1 cellular context compared by ENCODE assay signal in the genomic region with DNA sequence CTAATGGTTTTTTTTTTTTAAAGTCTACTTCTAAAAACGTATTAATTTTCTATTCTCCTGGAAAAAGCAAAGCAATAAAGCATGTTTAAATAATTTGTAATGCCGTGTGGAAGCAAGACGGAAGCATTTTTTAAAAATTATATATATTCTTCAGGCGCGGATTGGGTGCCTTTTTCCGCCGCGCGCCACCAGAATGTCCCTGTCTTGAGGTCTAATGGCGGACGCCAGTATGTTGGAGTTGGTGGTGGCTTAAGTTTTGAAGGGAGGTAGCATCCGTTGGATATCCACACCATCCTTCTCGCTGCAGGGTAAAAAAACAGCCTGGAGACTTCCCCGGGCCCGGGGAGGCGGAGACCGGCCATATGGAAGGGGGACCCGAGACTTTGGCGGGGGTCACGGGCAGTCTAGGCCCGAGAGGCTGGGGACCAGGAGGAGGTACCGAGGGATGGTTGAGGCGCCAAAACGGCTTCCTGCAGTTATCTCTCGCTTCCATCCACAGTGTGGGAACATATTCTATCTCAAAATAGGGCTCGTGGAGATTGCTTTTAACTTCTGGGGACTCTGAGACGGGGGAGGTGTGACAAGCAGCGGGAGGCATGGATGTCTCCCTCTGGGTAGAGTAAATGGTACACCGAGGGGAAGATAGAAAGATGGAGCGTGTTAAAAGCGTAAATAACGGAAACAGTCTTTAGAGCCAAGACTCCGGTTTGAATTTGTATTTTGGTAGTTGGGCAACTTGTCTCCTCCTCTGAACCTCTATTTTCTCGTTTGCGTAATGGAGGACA.
A peak's percentile ranks its signal among the peaks of the same experiment; 100 is the strongest.
TF ChIP-seq lines count a peak whose summit lies in the region.

A gene (plus strand): TSS at position 196 of the 785 bp plus-strand sequence. CDS start 2,841 bp downstream, outside the sequence.

TF ChIP-seq in GM12878, 131 proteins besides CTCF, POLR2A, EP300 and RAD21 (continued from another document and continues in another):
- TF ChIP-seq RB1 (IDR thresholded peaks at IDR 0.05; ENCODE audit: borderline replicate concordance) = peak; percentile 86; the same call in 1 of the 2 replicates
- TF ChIP-seq, protein P1, sequence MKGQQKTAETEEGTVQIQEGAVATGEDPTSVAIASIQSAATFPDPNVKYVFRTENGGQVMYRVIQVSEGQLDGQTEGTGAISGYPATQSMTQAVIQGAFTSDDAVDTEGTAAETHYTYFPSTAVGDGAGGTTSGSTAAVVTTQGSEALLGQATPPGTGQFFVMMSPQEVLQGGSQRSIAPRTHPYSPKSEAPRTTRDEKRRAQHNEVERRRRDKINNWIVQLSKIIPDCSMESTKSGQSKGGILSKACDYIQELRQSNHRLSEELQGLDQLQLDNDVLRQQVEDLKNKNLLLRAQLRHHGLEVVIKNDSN (IDR thresholded peaks at IDR 0.05; ENCODE audit: borderline replicate concordance, extremely low read length, insufficient read depth, low read depth, low read length) = no peak
- peak; percentile 93 for TF ChIP-seq PAX8 (IDR thresholded peaks at IDR 0.05)
- TF ChIP-seq, protein P2, sequence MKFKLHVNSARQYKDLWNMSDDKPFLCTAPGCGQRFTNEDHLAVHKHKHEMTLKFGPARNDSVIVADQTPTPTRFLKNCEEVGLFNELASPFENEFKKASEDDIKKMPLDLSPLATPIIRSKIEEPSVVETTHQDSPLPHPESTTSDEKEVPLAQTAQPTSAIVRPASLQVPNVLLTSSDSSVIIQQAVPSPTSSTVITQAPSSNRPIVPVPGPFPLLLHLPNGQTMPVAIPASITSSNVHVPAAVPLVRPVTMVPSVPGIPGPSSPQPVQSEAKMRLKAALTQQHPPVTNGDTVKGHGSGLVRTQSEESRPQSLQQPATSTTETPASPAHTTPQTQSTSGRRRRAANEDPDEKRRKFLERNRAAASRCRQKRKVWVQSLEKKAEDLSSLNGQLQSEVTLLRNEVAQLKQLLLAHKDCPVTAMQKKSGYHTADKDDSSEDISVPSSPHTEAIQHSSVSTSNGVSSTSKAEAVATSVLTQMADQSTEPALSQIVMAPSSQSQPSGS (IDR thresholded peaks at IDR 0.05; ENCODE audit: low read length) = peak; percentile 47; the same call in 1 of the 2 replicates
- TF ChIP-seq, protein P3, sequence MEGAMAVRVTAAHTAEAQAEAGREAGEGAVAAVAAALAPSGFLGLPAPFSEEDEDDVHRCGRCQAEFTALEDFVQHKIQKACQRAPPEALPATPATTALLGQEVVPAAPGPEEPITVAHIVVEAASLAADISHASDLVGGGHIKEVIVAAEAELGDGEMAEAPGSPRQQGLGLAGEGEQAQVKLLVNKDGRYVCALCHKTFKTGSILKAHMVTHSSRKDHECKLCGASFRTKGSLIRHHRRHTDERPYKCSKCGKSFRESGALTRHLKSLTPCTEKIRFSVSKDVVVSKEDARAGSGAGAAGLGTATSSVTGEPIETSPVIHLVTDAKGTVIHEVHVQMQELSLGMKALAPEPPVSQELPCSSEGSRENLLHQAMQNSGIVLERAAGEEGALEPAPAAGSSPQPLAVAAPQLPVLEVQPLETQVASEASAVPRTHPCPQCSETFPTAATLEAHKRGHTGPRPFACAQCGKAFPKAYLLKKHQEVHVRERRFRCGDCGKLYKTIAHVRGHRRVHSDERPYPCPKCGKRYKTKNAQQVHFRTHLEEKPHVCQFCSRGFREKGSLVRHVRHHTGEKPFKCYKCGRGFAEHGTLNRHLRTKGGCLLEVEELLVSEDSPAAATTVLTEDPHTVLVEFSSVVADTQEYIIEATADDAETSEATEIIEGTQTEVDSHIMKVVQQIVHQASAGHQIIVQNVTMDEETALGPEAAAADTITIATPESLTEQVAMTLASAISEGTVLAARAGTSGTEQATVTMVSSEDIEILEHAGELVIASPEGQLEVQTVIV (IDR thresholded peaks at IDR 0.05; ENCODE audit: borderline replicate concordance, partially characterized antibody) = no peak
- TF ChIP-seq TBL1XR1 (IDR thresholded peaks at IDR 0.05; ENCODE audit: low read depth, low read length) = no peak
- TF ChIP-seq, protein P4, sequence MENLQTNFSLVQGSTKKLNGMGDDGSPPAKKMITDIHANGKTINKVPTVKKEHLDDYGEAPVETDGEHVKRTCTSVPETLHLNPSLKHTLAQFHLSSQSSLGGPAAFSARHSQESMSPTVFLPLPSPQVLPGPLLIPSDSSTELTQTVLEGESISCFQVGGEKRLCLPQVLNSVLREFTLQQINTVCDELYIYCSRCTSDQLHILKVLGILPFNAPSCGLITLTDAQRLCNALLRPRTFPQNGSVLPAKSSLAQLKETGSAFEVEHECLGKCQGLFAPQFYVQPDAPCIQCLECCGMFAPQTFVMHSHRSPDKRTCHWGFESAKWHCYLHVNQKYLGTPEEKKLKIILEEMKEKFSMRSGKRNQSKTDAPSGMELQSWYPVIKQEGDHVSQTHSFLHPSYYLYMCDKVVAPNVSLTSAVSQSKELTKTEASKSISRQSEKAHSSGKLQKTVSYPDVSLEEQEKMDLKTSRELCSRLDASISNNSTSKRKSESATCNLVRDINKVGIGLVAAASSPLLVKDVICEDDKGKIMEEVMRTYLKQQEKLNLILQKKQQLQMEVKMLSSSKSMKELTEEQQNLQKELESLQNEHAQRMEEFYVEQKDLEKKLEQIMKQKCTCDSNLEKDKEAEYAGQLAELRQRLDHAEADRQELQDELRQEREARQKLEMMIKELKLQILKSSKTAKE (IDR thresholded peaks at IDR 0.05; ENCODE audit: low read depth, poor library complexity, severe bottlenecking) = peak; percentile 79
- no peak for TF ChIP-seq ZNF622 (IDR thresholded peaks at IDR 0.05)
- TF ChIP-seq SRF (IDR thresholded peaks at IDR 0.05; ENCODE audit: low read depth in 2 of 2, low read length in 2 of 2) = no peak
- TF ChIP-seq, protein P5, sequence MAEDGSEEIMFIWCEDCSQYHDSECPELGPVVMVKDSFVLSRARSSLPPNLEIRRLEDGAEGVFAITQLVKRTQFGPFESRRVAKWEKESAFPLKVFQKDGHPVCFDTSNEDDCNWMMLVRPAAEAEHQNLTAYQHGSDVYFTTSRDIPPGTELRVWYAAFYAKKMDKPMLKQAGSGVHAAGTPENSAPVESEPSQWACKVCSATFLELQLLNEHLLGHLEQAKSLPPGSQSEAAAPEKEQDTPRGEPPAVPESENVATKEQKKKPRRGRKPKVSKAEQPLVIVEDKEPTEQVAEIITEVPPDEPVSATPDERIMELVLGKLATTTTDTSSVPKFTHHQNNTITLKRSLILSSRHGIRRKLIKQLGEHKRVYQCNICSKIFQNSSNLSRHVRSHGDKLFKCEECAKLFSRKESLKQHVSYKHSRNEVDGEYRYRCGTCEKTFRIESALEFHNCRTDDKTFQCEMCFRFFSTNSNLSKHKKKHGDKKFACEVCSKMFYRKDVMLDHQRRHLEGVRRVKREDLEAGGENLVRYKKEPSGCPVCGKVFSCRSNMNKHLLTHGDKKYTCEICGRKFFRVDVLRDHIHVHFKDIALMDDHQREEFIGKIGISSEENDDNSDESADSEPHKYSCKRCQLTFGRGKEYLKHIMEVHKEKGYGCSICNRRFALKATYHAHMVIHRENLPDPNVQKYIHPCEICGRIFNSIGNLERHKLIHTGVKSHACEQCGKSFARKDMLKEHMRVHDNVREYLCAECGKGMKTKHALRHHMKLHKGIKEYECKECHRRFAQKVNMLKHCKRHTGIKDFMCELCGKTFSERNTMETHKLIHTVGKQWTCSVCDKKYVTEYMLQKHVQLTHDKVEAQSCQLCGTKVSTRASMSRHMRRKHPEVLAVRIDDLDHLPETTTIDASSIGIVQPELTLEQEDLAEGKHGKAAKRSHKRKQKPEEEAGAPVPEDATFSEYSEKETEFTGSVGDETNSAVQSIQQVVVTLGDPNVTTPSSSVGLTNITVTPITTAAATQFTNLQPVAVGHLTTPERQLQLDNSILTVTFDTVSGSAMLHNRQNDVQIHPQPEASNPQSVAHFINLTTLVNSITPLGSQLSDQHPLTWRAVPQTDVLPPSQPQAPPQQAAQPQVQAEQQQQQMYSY (CRISPR knock-in tag; IDR thresholded peaks at IDR 0.05) = no peak
- TF ChIP-seq POU2F2 (IDR thresholded peaks at IDR 0.05; ENCODE audit: borderline replicate concordance, low read depth, low read length) = peak; percentile 79; the same call in 2 of the 3 replicates
- TF ChIP-seq SIN3A (IDR thresholded peaks at IDR 0.05; ENCODE audit: low read depth, low read length) = peak; percentile 76
- TF ChIP-seq, protein P6, sequence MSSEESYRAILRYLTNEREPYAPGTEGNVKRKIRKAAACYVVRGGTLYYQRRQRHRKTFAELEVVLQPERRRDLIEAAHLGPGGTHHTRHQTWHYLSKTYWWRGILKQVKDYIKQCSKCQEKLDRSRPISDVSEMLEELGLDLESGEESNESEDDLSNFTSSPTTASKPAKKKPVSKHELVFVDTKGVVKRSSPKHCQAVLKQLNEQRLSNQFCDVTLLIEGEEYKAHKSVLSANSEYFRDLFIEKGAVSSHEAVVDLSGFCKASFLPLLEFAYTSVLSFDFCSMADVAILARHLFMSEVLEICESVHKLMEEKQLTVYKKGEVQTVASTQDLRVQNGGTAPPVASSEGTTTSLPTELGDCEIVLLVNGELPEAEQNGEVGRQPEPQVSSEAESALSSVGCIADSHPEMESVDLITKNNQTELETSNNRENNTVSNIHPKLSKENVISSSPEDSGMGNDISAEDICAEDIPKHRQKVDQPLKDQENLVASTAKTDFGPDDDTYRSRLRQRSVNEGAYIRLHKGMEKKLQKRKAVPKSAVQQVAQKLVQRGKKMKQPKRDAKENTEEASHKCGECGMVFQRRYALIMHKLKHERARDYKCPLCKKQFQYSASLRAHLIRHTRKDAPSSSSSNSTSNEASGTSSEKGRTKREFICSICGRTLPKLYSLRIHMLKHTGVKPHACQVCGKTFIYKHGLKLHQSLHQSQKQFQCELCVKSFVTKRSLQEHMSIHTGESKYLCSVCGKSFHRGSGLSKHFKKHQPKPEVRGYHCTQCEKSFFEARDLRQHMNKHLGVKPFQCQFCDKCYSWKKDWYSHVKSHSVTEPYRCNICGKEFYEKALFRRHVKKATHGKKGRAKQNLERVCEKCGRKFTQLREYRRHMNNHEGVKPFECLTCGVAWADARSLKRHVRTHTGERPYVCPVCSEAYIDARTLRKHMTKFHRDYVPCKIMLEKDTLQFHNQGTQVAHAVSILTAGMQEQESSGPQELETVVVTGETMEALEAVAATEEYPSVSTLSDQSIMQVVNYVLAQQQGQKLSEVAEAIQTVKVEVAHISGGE (CRISPR knock-in tag; IDR thresholded peaks at IDR 0.05) = no peak
- TF ChIP-seq JUND (IDR thresholded peaks at IDR 0.05; ENCODE audit: low read depth, low read length) = no peak
- TF ChIP-seq BCL11A (IDR thresholded peaks at IDR 0.05; ENCODE audit: low read depth, low read length) = no peak
- TF ChIP-seq, protein P7, sequence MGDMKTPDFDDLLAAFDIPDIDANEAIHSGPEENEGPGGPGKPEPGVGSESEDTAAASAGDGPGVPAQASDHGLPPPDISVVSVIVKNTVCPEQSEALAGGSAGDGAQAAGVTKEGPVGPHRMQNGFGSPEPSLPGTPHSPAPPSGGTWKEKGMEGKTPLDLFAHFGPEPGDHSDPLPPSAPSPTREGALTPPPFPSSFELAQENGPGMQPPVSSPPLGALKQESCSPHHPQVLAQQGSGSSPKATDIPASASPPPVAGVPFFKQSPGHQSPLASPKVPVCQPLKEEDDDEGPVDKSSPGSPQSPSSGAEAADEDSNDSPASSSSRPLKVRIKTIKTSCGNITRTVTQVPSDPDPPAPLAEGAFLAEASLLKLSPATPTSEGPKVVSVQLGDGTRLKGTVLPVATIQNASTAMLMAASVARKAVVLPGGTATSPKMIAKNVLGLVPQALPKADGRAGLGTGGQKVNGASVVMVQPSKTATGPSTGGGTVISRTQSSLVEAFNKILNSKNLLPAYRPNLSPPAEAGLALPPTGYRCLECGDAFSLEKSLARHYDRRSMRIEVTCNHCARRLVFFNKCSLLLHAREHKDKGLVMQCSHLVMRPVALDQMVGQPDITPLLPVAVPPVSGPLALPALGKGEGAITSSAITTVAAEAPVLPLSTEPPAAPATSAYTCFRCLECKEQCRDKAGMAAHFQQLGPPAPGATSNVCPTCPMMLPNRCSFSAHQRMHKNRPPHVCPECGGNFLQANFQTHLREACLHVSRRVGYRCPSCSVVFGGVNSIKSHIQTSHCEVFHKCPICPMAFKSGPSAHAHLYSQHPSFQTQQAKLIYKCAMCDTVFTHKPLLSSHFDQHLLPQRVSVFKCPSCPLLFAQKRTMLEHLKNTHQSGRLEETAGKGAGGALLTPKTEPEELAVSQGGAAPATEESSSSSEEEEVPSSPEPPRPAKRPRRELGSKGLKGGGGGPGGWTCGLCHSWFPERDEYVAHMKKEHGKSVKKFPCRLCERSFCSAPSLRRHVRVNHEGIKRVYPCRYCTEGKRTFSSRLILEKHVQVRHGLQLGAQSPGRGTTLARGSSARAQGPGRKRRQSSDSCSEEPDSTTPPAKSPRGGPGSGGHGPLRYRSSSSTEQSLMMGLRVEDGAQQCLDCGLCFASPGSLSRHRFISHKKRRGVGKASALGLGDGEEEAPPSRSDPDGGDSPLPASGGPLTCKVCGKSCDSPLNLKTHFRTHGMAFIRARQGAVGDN (IDR thresholded peaks at IDR 0.05) = peak; percentile 71
- TF ChIP-seq ZNF274 (IDR thresholded peaks at IDR 0.05; ENCODE audit: insufficient read depth, insufficient read length) = no peak
- 0 out of 2 replicates have a peak, but pooled peaks have one; percentile 22 for TF ChIP-seq IRF4 (IDR thresholded peaks at IDR 0.05; ENCODE audit: low read depth, low read length)
- peak; percentile 75 for TF ChIP-seq SMAD1 (IDR thresholded peaks at IDR 0.05; ENCODE audit: low read depth, partially characterized antibody)
- TF ChIP-seq ETV6 (conservative IDR thresholded peaks at IDR 0.05 in 1 of 2, IDR thresholded peaks at IDR 0.05 in 1 of 2; ENCODE audit: borderline replicate concordance in 1 of 2, low read depth in 1 of 2) = no peak
- TF ChIP-seq SMARCA5 (IDR thresholded peaks at IDR 0.05) = peak; percentile 85
- no peak for TF ChIP-seq EED (IDR thresholded peaks at IDR 0.05; ENCODE audit: low read depth)
- no peak for TF ChIP-seq HDGF (IDR thresholded peaks at IDR 0.05)
- peak; percentile 22; the same call in 1 of the 2 replicates for TF ChIP-seq HCFC1 (IDR thresholded peaks at IDR 0.05; ENCODE audit: low read length)
- TF ChIP-seq STAT1 (conservative IDR thresholded peaks at IDR 0.05) = no peak
- TF ChIP-seq, protein P8, sequence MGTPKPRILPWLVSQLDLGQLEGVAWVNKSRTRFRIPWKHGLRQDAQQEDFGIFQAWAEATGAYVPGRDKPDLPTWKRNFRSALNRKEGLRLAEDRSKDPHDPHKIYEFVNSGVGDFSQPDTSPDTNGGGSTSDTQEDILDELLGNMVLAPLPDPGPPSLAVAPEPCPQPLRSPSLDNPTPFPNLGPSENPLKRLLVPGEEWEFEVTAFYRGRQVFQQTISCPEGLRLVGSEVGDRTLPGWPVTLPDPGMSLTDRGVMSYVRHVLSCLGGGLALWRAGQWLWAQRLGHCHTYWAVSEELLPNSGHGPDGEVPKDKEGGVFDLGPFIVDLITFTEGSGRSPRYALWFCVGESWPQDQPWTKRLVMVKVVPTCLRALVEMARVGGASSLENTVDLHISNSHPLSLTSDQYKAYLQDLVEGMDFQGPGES (IDR thresholded peaks at IDR 0.05) = no peak
- TF ChIP-seq TCF12 (IDR thresholded peaks at IDR 0.05; ENCODE audit: low read depth, low read length) = 0 out of 2 replicates have a peak, but pooled peaks have one; percentile 60
- peak; percentile 66 for TF ChIP-seq MTA3 (IDR thresholded peaks at IDR 0.05; ENCODE audit: borderline replicate concordance, low read length)
- TF ChIP-seq, protein P9, sequence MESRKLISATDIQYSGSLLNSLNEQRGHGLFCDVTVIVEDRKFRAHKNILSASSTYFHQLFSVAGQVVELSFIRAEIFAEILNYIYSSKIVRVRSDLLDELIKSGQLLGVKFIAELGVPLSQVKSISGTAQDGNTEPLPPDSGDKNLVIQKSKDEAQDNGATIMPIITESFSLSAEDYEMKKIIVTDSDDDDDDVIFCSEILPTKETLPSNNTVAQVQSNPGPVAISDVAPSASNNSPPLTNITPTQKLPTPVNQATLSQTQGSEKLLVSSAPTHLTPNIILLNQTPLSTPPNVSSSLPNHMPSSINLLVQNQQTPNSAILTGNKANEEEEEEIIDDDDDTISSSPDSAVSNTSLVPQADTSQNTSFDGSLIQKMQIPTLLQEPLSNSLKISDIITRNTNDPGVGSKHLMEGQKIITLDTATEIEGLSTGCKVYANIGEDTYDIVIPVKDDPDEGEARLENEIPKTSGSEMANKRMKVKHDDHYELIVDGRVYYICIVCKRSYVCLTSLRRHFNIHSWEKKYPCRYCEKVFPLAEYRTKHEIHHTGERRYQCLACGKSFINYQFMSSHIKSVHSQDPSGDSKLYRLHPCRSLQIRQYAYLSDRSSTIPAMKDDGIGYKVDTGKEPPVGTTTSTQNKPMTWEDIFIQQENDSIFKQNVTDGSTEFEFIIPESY (IDR thresholded peaks at IDR 0.05) = peak; percentile 10; the same call in 1 of the 2 replicates
